ENCODE assay signal across 14 cellular contexts in genomic region chr11:13120691-13121090, GRCh38.
DNase-seq lines count a peak whose midpoint lies in the region; ATAC-seq and TF ChIP-seq lines count a peak whose summit lies in the region.
"Had no signal": no experiment of that assay in that cellular context is flagged by ENCODE, and none has a peak within 500 bp of the region (broad histone marks: within the 10 kb centered on the region; RNA-seq: fewer than 3 reads in every experiment).

No MANE protein-coding gene starts in this region.

- H3K4me1 ChIP-seq in ACC112 (ENCODE audit: control insufficient read depth, insufficient read depth, low read length, unreplicated experiment), result peaks cover 48% of the 10 kb centered on the region
- H3K4me1 ChIP-seq in iPS-15b (ENCODE audit: control insufficient read depth, insufficient read depth, low read length), result peaks cover 4% of the 10 kb centered on the region

- no peak for ATAC-seq in activated naive CD8-positive, alpha-beta T cell treated with anti-CD3 and anti-CD28 coated beads, Interleukin-2, amount 50 U/mL, for 24 hours
- ATAC-seq: WTC11 had no signal

- H3K4me3 Mint-ChIP-seq in activated naive CD8-positive, alpha-beta T cell treated with anti-CD3 and anti-CD28 coated beads, Interleukin-2, amount 50 U/mL, for 24 hours, result no peak overlapping the region
- H3K4me3 Mint-ChIP-seq: mesothelial cell of epicardium, WTC11 had no signal

- H3K79me2 ChIP-seq in ACC112 (ENCODE audit: control insufficient read depth, insufficient read depth, low read length, unreplicated experiment), result no peaks in the 10 kb centered on the region

- H3K27me3 ChIP-seq in ACC112 (ENCODE audit: insufficient read depth, low read length) (no peaks in the 10 kb centered on the region), iPS-15b (ENCODE audit: control insufficient read depth, insufficient read depth, low read length) (no peaks in the 10 kb centered on the region)
- H3K27me3 ChIP-seq: cardiac muscle cell had no signal

- H3K36me3 Mint-ChIP-seq in activated naive CD8-positive, alpha-beta T cell treated with anti-CD3 and anti-CD28 coated beads, Interleukin-2, amount 50 U/mL, for 24 hours (ENCODE audit: low read depth), result no peaks in the 10 kb centered on the region

- no peak overlapping the region for H3K27ac Mint-ChIP-seq in activated naive CD8-positive, alpha-beta T cell treated with anti-CD3 and anti-CD28 coated beads, Interleukin-2, amount 50 U/mL, for 24 hours
- H3K27ac Mint-ChIP-seq: mesothelial cell of epicardium, WTC11 had no signal

- no peak for TF ChIP-seq CTCF in cardiac fibroblast (IDR thresholded peaks at IDR 0.05; ENCODE audit: low read depth, low read length)

- peaks cover 2% of the 10 kb centered on the region for H3K9me3 ChIP-seq in iPS-15b (ENCODE audit: control insufficient read depth, insufficient read depth, low read length)

- DNase-seq in NCI-H226 (peak; percentile 66), cardiac fibroblast (ENCODE audit: low read depth in 2 of 2) (peak; percentile 27 to 71), NCI-H2171 treated with DMSO at 0.1 percent for 48 hours (lab: John Stamatoyannopoulos, UW) (no peak), foreskin melanocyte (no peak), MV-4-11 (lab: John Stamatoyannopoulos, UW) (no peak)
- no peak for DNase-seq in activated naive CD8-positive, alpha-beta T cell treated with anti-CD3 and anti-CD28 coated beads, Interleukin-2, amount 50 U/mL, for 24 hours
- DNase-seq: activated gamma-delta T cell treated with Interleukin-2 at 50 U/mL for 16 hours, occipital lobe had no signal

- H2AFZ ChIP-seq in ACC112 (ENCODE audit: low read length, unreplicated experiment), result no peak overlapping the region

- H3K27ac ChIP-seq in ACC112 (ENCODE audit: low read depth, low read length), result peak overlapping the region; percentile 71
- H3K27ac ChIP-seq: cardiac muscle cell had no signal

- no peak overlapping the region for H3K9ac ChIP-seq in iPS-15b (ENCODE audit: low read depth, low read length)

- H3K36me3 ChIP-seq in ACC112 (ENCODE audit: insufficient read depth, low read length) (peaks cover 3% of the 10 kb centered on the region; the same call in 1 of the 2 replicates), iPS-15b (ENCODE audit: control insufficient read depth, insufficient read depth, low read length) (no peaks in the 10 kb centered on the region)
- H3K36me3 ChIP-seq: cardiac muscle cell, HAP-1 had no signal

- no peaks in the 10 kb centered on the region for H3K9me3 Mint-ChIP-seq in activated naive CD8-positive, alpha-beta T cell treated with anti-CD3 and anti-CD28 coated beads, Interleukin-2, amount 50 U/mL, for 24 hours

- no peaks in the 10 kb centered on the region for H3K4me1 Mint-ChIP-seq in activated naive CD8-positive, alpha-beta T cell treated with anti-CD3 and anti-CD28 coated beads, Interleukin-2, amount 50 U/mL, for 24 hours
- H3K4me1 Mint-ChIP-seq: mesothelial cell of epicardium had no signal

- H3K4me3 ChIP-seq in ACC112 (ENCODE audit: low read depth, low read length), result no peak overlapping the region
- no peak overlapping the region for H3K4me3 ChIP-seq in cardiac fibroblast (replicated peaks in 1 of 2; ENCODE audit: low read depth in 2 of 2, low read length in 2 of 2)
- H3K4me3 ChIP-seq in iPS-15b (ENCODE audit: low read depth, low read length), result peak overlapping the region; percentile 0
- H3K4me3 ChIP-seq: cardiac muscle cell, HAP-1 had no signal

- H3K27me3 Mint-ChIP-seq in activated naive CD8-positive, alpha-beta T cell treated with anti-CD3 and anti-CD28 coated beads, Interleukin-2, amount 50 U/mL, for 24 hours, result peaks cover 26% of the 10 kb centered on the region

Comparison
In these comparisons a context has a peak if more than half of its experiments do, and no peak if none do; other contexts are left out.
1. DNase-seq: peak in NCI-H226 (single experiment) and cardiac fibroblast (2 of 2); none in NCI-H2171 treated with DMSO at 0.1 percent for 48 hours (single experiment), activated naive CD8-positive, alpha-beta T cell treated with anti-CD3 and anti-CD28 coated beads, Interleukin-2, amount 50 U/mL, for 24 hours (single experiment), foreskin melanocyte (single experiment) and MV-4-11 (single experiment).